In the genomic region with DNA sequence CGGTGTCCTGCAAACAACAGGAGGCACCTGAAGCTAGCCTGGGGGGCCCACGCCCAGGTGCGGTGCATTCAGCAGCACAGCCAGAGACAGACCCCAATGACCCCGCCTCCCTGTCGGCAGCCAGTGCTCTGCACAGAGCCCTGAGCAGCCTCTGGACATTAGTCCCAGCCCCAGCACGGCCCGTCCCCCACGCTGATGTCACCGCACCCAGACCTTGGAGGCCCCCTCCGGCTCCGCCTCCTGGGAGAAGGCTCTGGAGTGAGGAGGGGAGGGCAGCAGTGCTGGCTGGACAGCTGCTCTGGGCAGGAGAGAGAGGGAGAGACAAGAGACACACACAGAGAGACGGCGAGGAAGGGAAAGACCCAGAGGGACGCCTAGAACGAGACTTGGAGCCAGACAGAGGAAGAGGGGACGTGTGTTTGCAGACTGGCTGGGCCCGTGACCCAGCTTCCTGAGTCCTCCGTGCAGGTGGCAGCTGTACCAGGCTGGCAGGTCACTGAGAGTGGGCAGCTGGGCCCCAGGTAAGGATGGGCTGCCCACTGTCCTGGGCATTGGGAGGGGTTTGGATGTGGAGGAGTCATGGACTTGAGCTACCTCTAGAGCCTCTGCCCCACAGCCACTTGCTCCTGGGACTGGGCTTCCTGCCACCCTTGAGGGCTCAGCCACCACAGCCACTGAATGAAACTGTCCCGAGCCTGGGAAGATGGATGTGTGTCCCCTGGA, we compare ENCODE assay signal across 8 cellular contexts. TPM values are rescaled to one million over a fixed set of nuclear protein-coding genes. Genes with fewer than 3 reads are reported as not detected.
DNase-seq lines count a peak whose midpoint lies in the region; ATAC-seq, FAIRE-seq and TF ChIP-seq lines count a peak whose summit lies in the region.

A gene (plus strand): TSS at position 278 of the 723 bp plus-strand sequence. CDS start 2,389 bp downstream, outside the sequence.

- H3K9ac ChIP-seq in HUES48 (ENCODE audit: low read depth, low read length), result no peak within 1 kb of the TSS

- ATAC-seq in A549 (peak in 1 of 2 experiments; percentile 24; a peak in 3 of 6 replicates), heart right ventricle (peak; percentile 49 to 83 (median 61)), GM21528 (IDR thresholded peaks at IDR 0.05; ENCODE audit: low FRiP score, unreplicated experiment) (no peak), GM18511 (IDR thresholded peaks at IDR 0.05; ENCODE audit: unreplicated experiment) (no peak), GM19023 (IDR thresholded peaks at IDR 0.05; ENCODE audit: unreplicated experiment) (no peak)
- ATAC-seq in activated CD8-positive, alpha-beta T cell treated with anti-CD3 and anti-CD28 coated beads, Interleukin-2, amount 10 ng/mL, durations not matched to agents 7 days and 5 days, result no peak

- TF ChIP-seq POLR2A in A549 (IDR thresholded peaks at IDR 0.05; ENCODE audit: low read length), result no peak

- H3K27me3 ChIP-seq in HUES48 (ENCODE audit: control insufficient read depth, insufficient read depth, low read length) (no peaks in the 10 kb centered on the region), heart right ventricle (peaks cover 0 to 9% (median 0%) of the 10 kb centered on the region in 7 donors)

- H3K4me2 ChIP-seq in A549, result peak within 1 kb of the TSS; percentile 77

- H3K9me3 ChIP-seq in A549 (no peaks in the 10 kb centered on the region), HUES48 (ENCODE audit: control insufficient read depth, insufficient read depth, low read length) (no peaks in the 10 kb centered on the region), heart right ventricle (no peaks in the 10 kb centered on the region)

- no peak for DNase-seq in A549 (ENCODE audit: low read depth in 1 of 2, low spot score in 1 of 2)
- DNase-seq in activated CD8-positive, alpha-beta T cell treated with anti-CD3 and anti-CD28 coated beads, Interleukin-2, amount 10 ng/mL, durations not matched to agents 7 days and 5 days, result no peak
- DNase-seq in heart right ventricle, result peak; percentile 71 to 74
- DNase-seq in posterior cingulate gyrus, result peak; percentile 33 to 93 (median 46)

- peak within 1 kb of the TSS in 1 of 2 experiments; percentile 61; a peak in 3 of 6 replicates for H3K27ac ChIP-seq in A549
- H3K27ac ChIP-seq in HUES48 (ENCODE audit: low read depth, low read length), result no peak within 1 kb of the TSS
- peak within 1 kb of the TSS in 5 of 10 donors; percentile 2 to 53 (median 30) for H3K27ac ChIP-seq in heart right ventricle

- no peak within 1 kb of the TSS for H3K27ac Mint-ChIP-seq in activated CD8-positive, alpha-beta T cell treated with anti-CD3 and anti-CD28 coated beads, Interleukin-2, amount 10 ng/mL, durations not matched to agents 7 days and 5 days

- TF ChIP-seq CTCF in A549 (IDR thresholded peaks at IDR 0.05) (no peak), heart right ventricle (IDR thresholded peaks at IDR 0.05) (no peak)

- WGBS in A549 (ENCODE audit: missing lambda C conversion rate), result 70% methylated on average over 18 of the region's 19 CpGs
- WGBS in heart right ventricle, 2 donors, result 33% methylated on average over 19 of the region's 19 CpGs

- H3K36me3 Mint-ChIP-seq in activated CD8-positive, alpha-beta T cell treated with anti-CD3 and anti-CD28 coated beads, Interleukin-2, amount 10 ng/mL, durations not matched to agents 7 days and 5 days (ENCODE audit: low read depth), result no peaks in the 10 kb centered on the region

- H3K36me3 ChIP-seq in HUES48 (ENCODE audit: control insufficient read depth, insufficient read depth, low read length) (peaks cover 8% of the 10 kb centered on the region; the same call in 1 of the 2 replicates), heart right ventricle (peaks cover 0 to 5% (median 0%) of the 10 kb centered on the region in 9 donors)

- no peak for TF ChIP-seq RAD21 in A549 (conservative IDR thresholded peaks at IDR 0.05 in 1 of 2, IDR thresholded peaks at IDR 0.05 in 1 of 2)

- intact Hi-C loops in heart right ventricle (cut with DNase I), result loop anchor here (1.0 to 10.0 kb wide), 9 partner anchors 59 to 427 kb away; no protein-coding TSS in a partner anchor
- intact Hi-C loops in posterior cingulate gyrus (cut with DNase I), result loop anchor here (1.0 to 5.0 kb wide), 2 partner anchors 60 to 419 kb away; no protein-coding TSS in a partner anchor

- H3K9me3 Mint-ChIP-seq in activated CD8-positive, alpha-beta T cell treated with anti-CD3 and anti-CD28 coated beads, Interleukin-2, amount 10 ng/mL, durations not matched to agents 7 days and 5 days (ENCODE audit: insufficient read depth), result no peaks in the 10 kb centered on the region

- peak within 1 kb of the TSS; percentile 28 for H3K4me3 Mint-ChIP-seq in activated CD8-positive, alpha-beta T cell treated with anti-CD3 and anti-CD28 coated beads, Interleukin-2, amount 10 ng/mL, durations not matched to agents 7 days and 5 days

- H3K4me3 ChIP-seq in A549, result peak within 1 kb of the TSS; percentile 37
- peak within 1 kb of the TSS; percentile 61 for H3K4me3 ChIP-seq in HUES48 (ENCODE audit: low read depth, low read length)
- H3K4me3 ChIP-seq in heart right ventricle, result peak within 1 kb of the TSS in 9 of 10 donors; percentile 8 to 56 (median 46)

- peaks cover 11% of the 10 kb centered on the region for H3K4me1 Mint-ChIP-seq in activated CD8-positive, alpha-beta T cell treated with anti-CD3 and anti-CD28 coated beads, Interleukin-2, amount 10 ng/mL, durations not matched to agents 7 days and 5 days (ENCODE audit: low read depth)

- CTCF ChIA-PET in A549 (lab: Yijun Ruan, JAX), result interaction anchor here (0.9 to 8.3 kb wide), 43 partner anchors 8 to 492 kb away, joined by 3 to 161 read pairs (median 7); no protein-coding TSS in a partner anchor
- CTCF ChIA-PET in activated CD8-positive, alpha-beta T cell treated with anti-CD3 and anti-CD28 coated beads, Interleukin-2, amount 10 ng/mL, durations not matched to agents 7 days and 5 days (lab: Charles Lee), result interaction anchor here (0.9 to 7.5 kb wide), 28 partner anchors 8 to 491 kb away, joined by 3 to 143 read pairs (median 8); no protein-coding TSS in a partner anchor

- POLR2A ChIA-PET in A549 (lab: Yijun Ruan, JAX), result no interaction called here
- POLR2A ChIA-PET in activated CD8-positive, alpha-beta T cell treated with anti-CD3 and anti-CD28 coated beads, Interleukin-2, amount 10 ng/mL, durations not matched to agents 7 days and 5 days (lab: Charles Lee), result no interaction called here

- no peak for FAIRE-seq in A549 (lab: Jason Lieb, UNC)

- peaks cover 10% of the 10 kb centered on the region for H3K27me3 Mint-ChIP-seq in activated CD8-positive, alpha-beta T cell treated with anti-CD3 and anti-CD28 coated beads, Interleukin-2, amount 10 ng/mL, durations not matched to agents 7 days and 5 days (ENCODE audit: low read depth)

- H3K4me1 ChIP-seq in A549 (no peaks in the 10 kb centered on the region), HUES48 (ENCODE audit: control insufficient read depth, insufficient read depth, low read length) (peaks cover 18% of the 10 kb centered on the region), heart right ventricle (peaks cover 6 to 43% (median 27%) of the 10 kb centered on the region in 9 donors)

- no peak for TF ChIP-seq EP300 in A549 (IDR thresholded peaks at IDR 0.05)

TF ChIP-seq in A549, 52 proteins besides CTCF, POLR2A, EP300 and RAD21 (continues in another document):
- TF ChIP-seq, protein P1, sequence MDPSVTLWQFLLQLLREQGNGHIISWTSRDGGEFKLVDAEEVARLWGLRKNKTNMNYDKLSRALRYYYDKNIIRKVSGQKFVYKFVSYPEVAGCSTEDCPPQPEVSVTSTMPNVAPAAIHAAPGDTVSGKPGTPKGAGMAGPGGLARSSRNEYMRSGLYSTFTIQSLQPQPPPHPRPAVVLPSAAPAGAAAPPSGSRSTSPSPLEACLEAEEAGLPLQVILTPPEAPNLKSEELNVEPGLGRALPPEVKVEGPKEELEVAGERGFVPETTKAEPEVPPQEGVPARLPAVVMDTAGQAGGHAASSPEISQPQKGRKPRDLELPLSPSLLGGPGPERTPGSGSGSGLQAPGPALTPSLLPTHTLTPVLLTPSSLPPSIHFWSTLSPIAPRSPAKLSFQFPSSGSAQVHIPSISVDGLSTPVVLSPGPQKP (IDR thresholded peaks at IDR 0.05; ENCODE audit: low read depth, low read length), result no peak
- TF ChIP-seq JUN (IDR thresholded peaks at IDR 0.05), result no peak
- TF ChIP-seq ZSCAN20 (CRISPR knock-in tag; IDR thresholded peaks at IDR 0.05), result no peak
- TF ChIP-seq KDM1A (IDR thresholded peaks at IDR 0.05; ENCODE audit: low read depth), result no peak
- TF ChIP-seq, protein P2, sequence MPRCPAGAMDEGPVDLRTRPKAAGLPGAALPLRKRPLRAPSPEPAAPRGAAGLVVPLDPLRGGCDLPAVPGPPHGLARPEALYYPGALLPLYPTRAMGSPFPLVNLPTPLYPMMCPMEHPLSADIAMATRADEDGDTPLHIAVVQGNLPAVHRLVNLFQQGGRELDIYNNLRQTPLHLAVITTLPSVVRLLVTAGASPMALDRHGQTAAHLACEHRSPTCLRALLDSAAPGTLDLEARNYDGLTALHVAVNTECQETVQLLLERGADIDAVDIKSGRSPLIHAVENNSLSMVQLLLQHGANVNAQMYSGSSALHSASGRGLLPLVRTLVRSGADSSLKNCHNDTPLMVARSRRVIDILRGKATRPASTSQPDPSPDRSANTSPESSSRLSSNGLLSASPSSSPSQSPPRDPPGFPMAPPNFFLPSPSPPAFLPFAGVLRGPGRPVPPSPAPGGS (IDR thresholded peaks at IDR 0.05), result no peak
- no peak for TF ChIP-seq CBX8 (IDR thresholded peaks at IDR 0.05)
- TF ChIP-seq RARB (CRISPR knock-in tag; IDR thresholded peaks at IDR 0.05), result no peak
- TF ChIP-seq ZNF302 (CRISPR knock-in tag; IDR thresholded peaks at IDR 0.05), result no peak
- no peak for TF ChIP-seq RNF2 (IDR thresholded peaks at IDR 0.05; ENCODE audit: borderline replicate concordance, low read depth)
- no peak for TF ChIP-seq ZC3H11A (IDR thresholded peaks at IDR 0.05)
- no peak for TF ChIP-seq MYC (IDR thresholded peaks at IDR 0.05; ENCODE audit: borderline replicate concordance, low read length)
- no peak for TF ChIP-seq MAZ (IDR thresholded peaks at IDR 0.05; ENCODE audit: borderline replicate concordance, low read depth, low read length)
- TF ChIP-seq BHLHE40 (IDR thresholded peaks at IDR 0.05; ENCODE audit: low read depth, low read length), result no peak

RNA-seq across cellular contexts. Expression of the gene that starts here (rescaled TPM):
- polyA plus RNA-seq in A549 (2011; rRNA removed) (1.7 and 2.6 TPM in 2 replicates), A549 (2017; fragmentation: RNase III; extraction: RNeasy Plus Mini Kit Qiagen cat#74134 plus additional on column Dnase treatment) (1.4 to 2.7 TPM (median 2.1 TPM) in 3 replicates), heart right ventricle (1 to 10 TPM in 1 of 2 donors, under 1 TPM in 1; 0.91 to 5.0 TPM)
- polyA plus RNA-seq in A549 (2012; cell fraction: cytosol; rRNA removed), result 1.1 and 1.4 TPM in 2 replicates
- 7.6 and 7.8 TPM in 2 replicates for polyA plus RNA-seq in A549 (2012; cell fraction: nucleus; rRNA removed)
- 2.3 and 3.0 TPM in 2 replicates for polyA minus RNA-seq in A549 (2011; rRNA and poly(A)+ RNA removed)
- total RNA-seq in activated CD8-positive, alpha-beta T cell treated with anti-CD3 and anti-CD28 coated beads, Interleukin-2, amount 10 ng/mL, durations not matched to agents 7 days and 5 days, result not detected
- 1 to 10 TPM in 9 of 10 donors, under 1 TPM in 1; 1.00 to 6.8 (median 2.8) TPM for total RNA-seq in heart right ventricle

Comparison
In these comparisons a context has a peak if more than half of its experiments do, and no peak if none do; other contexts are left out.
1. ATAC-seq: peak in heart right ventricle (8 of 8); none in activated CD8-positive, alpha-beta T cell treated with anti-CD3 and anti-CD28 coated beads, Interleukin-2, amount 10 ng/mL, durations not matched to agents 7 days and 5 days (single experiment), GM21528 (single experiment), GM18511 (single experiment) and GM19023 (single experiment).
2. DNase-seq: peak in heart right ventricle (2 of 2) and posterior cingulate gyrus (10 of 10); none in A549 (0 of 2) and activated CD8-positive, alpha-beta T cell treated with anti-CD3 and anti-CD28 coated beads, Interleukin-2, amount 10 ng/mL, durations not matched to agents 7 days and 5 days (single experiment).
3. Peak in every context shown above with its lines, with median percentiles within 50 percentile points of each other: H3K4me3 ChIP-seq.